Comparison of ENCODE assay signal across 1 cellular context in genomic region chr2:20150110-20150706, GRCh38.
TF ChIP-seq lines count a peak whose summit lies in the region.

No MANE protein-coding gene starts in this region.

TF ChIP-seq in HepG2, 621 proteins besides CTCF, POLR2A, EP300 and RAD21:
- TF ChIP-seq ISL2 (CRISPR knock-in tag; IDR thresholded peaks at IDR 0.05) (no peak), ZNF776 (CRISPR knock-in tag; IDR thresholded peaks at IDR 0.05) (no peak), ZNF839 (CRISPR knock-in tag; IDR thresholded peaks at IDR 0.05; ENCODE audit: borderline replicate concordance) (no peak), MYC (CRISPR knock-in tag; IDR thresholded peaks at IDR 0.05; ENCODE audit: borderline replicate concordance) (no peak)
- TF ChIP-seq, protein P1, sequence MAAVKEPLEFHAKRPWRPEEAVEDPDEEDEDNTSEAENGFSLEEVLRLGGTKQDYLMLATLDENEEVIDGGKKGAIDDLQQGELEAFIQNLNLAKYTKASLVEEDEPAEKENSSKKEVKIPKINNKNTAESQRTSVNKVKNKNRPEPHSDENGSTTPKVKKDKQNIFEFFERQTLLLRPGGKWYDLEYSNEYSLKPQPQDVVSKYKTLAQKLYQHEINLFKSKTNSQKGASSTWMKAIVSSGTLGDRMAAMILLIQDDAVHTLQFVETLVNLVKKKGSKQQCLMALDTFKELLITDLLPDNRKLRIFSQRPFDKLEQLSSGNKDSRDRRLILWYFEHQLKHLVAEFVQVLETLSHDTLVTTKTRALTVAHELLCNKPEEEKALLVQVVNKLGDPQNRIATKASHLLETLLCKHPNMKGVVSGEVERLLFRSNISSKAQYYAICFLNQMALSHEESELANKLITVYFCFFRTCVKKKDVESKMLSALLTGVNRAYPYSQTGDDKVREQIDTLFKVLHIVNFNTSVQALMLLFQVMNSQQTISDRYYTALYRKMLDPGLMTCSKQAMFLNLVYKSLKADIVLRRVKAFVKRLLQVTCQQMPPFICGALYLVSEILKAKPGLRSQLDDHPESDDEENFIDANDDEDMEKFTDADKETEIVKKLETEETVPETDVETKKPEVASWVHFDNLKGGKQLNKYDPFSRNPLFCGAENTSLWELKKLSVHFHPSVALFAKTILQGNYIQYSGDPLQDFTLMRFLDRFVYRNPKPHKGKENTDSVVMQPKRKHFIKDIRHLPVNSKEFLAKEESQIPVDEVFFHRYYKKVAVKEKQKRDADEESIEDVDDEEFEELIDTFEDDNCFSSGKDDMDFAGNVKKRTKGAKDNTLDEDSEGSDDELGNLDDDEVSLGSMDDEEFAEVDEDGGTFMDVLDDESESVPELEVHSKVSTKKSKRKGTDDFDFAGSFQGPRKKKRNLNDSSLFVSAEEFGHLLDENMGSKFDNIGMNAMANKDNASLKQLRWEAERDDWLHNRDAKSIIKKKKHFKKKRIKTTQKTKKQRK (IDR thresholded peaks at IDR 0.05; ENCODE audit: low read length): no peak
- TF ChIP-seq, protein P2, sequence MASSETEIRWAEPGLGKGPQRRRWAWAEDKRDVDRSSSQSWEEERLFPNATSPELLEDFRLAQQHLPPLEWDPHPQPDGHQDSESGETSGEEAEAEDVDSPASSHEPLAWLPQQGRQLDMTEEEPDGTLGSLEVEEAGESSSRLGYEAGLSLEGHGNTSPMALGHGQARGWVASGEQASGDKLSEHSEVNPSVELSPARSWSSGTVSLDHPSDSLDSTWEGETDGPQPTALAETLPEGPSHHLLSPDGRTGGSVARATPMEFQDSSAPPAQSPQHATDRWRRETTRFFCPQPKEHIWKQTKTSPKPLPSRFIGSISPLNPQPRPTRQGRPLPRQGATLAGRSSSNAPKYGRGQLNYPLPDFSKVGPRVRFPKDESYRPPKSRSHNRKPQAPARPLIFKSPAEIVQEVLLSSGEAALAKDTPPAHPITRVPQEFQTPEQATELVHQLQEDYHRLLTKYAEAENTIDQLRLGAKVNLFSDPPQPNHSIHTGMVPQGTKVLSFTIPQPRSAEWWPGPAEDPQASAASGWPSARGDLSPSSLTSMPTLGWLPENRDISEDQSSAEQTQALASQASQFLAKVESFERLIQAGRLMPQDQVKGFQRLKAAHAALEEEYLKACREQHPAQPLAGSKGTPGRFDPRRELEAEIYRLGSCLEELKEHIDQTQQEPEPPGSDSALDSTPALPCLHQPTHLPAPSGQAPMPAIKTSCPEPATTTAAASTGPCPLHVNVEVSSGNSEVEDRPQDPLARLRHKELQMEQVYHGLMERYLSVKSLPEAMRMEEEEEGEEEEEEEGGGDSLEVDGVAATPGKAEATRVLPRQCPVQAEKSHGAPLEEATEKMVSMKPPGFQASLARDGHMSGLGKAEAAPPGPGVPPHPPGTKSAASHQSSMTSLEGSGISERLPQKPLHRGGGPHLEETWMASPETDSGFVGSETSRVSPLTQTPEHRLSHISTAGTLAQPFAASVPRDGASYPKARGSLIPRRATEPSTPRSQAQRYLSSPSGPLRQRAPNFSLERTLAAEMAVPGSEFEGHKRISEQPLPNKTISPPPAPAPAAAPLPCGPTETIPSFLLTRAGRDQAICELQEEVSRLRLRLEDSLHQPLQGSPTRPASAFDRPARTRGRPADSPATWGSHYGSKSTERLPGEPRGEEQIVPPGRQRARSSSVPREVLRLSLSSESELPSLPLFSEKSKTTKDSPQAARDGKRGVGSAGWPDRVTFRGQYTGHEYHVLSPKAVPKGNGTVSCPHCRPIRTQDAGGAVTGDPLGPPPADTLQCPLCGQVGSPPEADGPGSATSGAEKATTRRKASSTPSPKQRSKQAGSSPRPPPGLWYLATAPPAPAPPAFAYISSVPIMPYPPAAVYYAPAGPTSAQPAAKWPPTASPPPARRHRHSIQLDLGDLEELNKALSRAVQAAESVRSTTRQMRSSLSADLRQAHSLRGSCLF (CRISPR knock-in tag; IDR thresholded peaks at IDR 0.05; ENCODE audit: borderline replicate concordance): no peak
